ENCODE assay signal across 18 cellular contexts in genomic region chr21:44957047-44957831, GRCh38. TPM values are rescaled to one million over a fixed set of nuclear protein-coding genes. Genes with fewer than 3 reads are reported as not detected.
DNase-seq lines count a peak whose midpoint lies in the region; ATAC-seq, FAIRE-seq and TF ChIP-seq lines count a peak whose summit lies in the region.
"Had no signal": no experiment of that assay in that cellular context is flagged by ENCODE, and none has a peak within 500 bp of the region (broad histone marks: within the 10 kb centered on the region; RNA-seq: fewer than 3 reads in every experiment).

No MANE protein-coding gene starts in this region.

- POLR2A ChIA-PET in A673 (lab: Charles Lee; ENCODE audit: low non-redundant PET) = no interaction called here
- POLR2A ChIA-PET in RWPE1 (lab: Yijun Ruan, JAX; ENCODE audit: low non-redundant PET) = no interaction called here
- POLR2A ChIA-PET in OCI-LY7 (lab: Charles Lee) = no interaction called here
- POLR2A ChIA-PET in HepG2 (lab: Yijun Ruan, JAX) = no interaction called here

- in situ Hi-C loops in GM13977 (cut with MboI; ENCODE audit: low pct_unique_long_range_greater_than_20kb, low sequenced_read_pairs, unreplicated experiment) = no loop called here
- in situ Hi-C loops in HepG2 (cut with HindIII; ENCODE audit: extremely low pct_ligation_motif_present, low pct_unique_long_range_greater_than_20kb) = no loop called here

- H3K4me3 Mint-ChIP-seq in glutamatergic neuron (ENCODE audit: unreplicated experiment) (no peak overlapping the region), neural progenitor cell (peak overlapping the region; percentile 52)
- H3K4me3 Mint-ChIP-seq: activated naive CD8-positive, alpha-beta T cell treated with anti-CD3 and anti-CD28 coated beads, Interleukin-2, amount 10 ng/mL, durations not matched to agents 7 days and 5 days; CD8-positive, alpha-beta T cell; type B pancreatic cell had no signal

- no peak overlapping the region for H3K4me3 ChIP-seq in A673 (ENCODE audit: low read depth, low read length, poor library complexity, severe bottlenecking)
- no peak overlapping the region for H3K4me3 ChIP-seq in neural progenitor cell
- H3K4me3 ChIP-seq in OCI-LY7 (ENCODE audit: low read depth, low read length, poor library complexity, severe bottlenecking) = no peak overlapping the region
- H3K4me3 ChIP-seq in HepG2 (replicated peaks in 1 of 3; ENCODE audit: insufficient read depth in 1 of 3, low read depth in 2 of 3, low read length in 3 of 3) = no peak overlapping the region

- peaks cover 15% of the 10 kb centered on the region for H3F3A ChIP-seq in neural progenitor cell (ENCODE audit: low read depth)

- H3K4me2 ChIP-seq in neural progenitor cell (no peak overlapping the region), OCI-LY7 (ENCODE audit: low read length) (no peak overlapping the region), HepG2 (ENCODE audit: low read depth, low read length) (no peak overlapping the region)

- no peak for FAIRE-seq in HepG2 (lab: Jason Lieb, UNC)

- intact Hi-C loops in A673 (cut with micrococcal nuclease; ENCODE audit: unreplicated experiment) = loop anchor here (5.0 kb wide), 1 partner anchor 170 kb away; no protein-coding TSS in a partner anchor
- intact Hi-C loops in OCI-LY7 (cut with micrococcal nuclease; ENCODE audit: unreplicated experiment) = no loop called here
- intact Hi-C loops in HepG2 (cut with micrococcal nuclease; ENCODE audit: unreplicated experiment) = no loop called here

- H3K9me2 ChIP-seq in OCI-LY7 (ENCODE audit: insufficient read depth, low read length) = no peaks in the 10 kb centered on the region

- H3K4me1 Mint-ChIP-seq in glutamatergic neuron (ENCODE audit: low read depth, unreplicated experiment) (peaks cover 27% of the 10 kb centered on the region), neural progenitor cell (peaks cover 66% of the 10 kb centered on the region)
- H3K4me1 Mint-ChIP-seq: activated naive CD8-positive, alpha-beta T cell treated with anti-CD3 and anti-CD28 coated beads, Interleukin-2, amount 10 ng/mL, durations not matched to agents 7 days and 5 days had no signal

- BruUV-seq in A673 (replicated peaks; lab: Mats Ljungman, UMichigan) = no TSS peak
- BruUV-seq in OCI-LY7 (replicated peaks; lab: Mats Ljungman, UMichigan) = no TSS peak
- BruUV-seq in HepG2 (replicated peaks; lab: Mats Ljungman, UMichigan) = no TSS peak

- H3K79me2 ChIP-seq in neural progenitor cell (ENCODE audit: low read depth) (peaks cover 66% of the 10 kb centered on the region), OCI-LY7 (ENCODE audit: insufficient read depth, low read depth, low read length) (peaks cover 4% of the 10 kb centered on the region; the same call in 1 of the 2 replicates), HepG2 (ENCODE audit: insufficient read depth, low read length) (peaks cover 42% of the 10 kb centered on the region)

- no peak overlapping the region for H2AFZ ChIP-seq in neural progenitor cell (replicated peaks)
- no peak overlapping the region for H2AFZ ChIP-seq in OCI-LY7 (ENCODE audit: low read length)
- no peak overlapping the region for H2AFZ ChIP-seq in HepG2 (ENCODE audit: low read length)

- DNase-seq in A673 (ENCODE audit: low spot score) (no peak), RWPE1 (ENCODE audit: low spot score) (no peak), glutamatergic neuron (peak; percentile 22), neural progenitor cell (ENCODE audit: low spot score) (no peak), OCI-LY7 (ENCODE audit: low spot score) (no peak), GM13977 (ENCODE audit: low spot score) (no peak), HepG2 (ENCODE audit: low spot score) (no peak)
- DNase-seq: activated naive CD8-positive, alpha-beta T cell treated with anti-CD3 and anti-CD28 coated beads, Interleukin-2, amount 10 ng/mL, durations not matched to agents 7 days and 5 days; activated T-cell treated with anti-CD3 and anti-CD28 coated beads, Interleukin-2, amount 50 U/mL, for 48 hours; CD8-positive, alpha-beta T cell; DMS79 treated with DMSO at 0.1 percent for 48 hours; head of caudate nucleus; NCI-H1694; NCI-H2227 treated with DMSO at 0.1 percent for 48 hours had no signal

- H3K36me3 ChIP-seq in A673 (ENCODE audit: insufficient read depth, low read length, poor library complexity, severe bottlenecking) = peaks cover 88% of the 10 kb centered on the region
- no peaks in the 10 kb centered on the region for H3K36me3 ChIP-seq in neural progenitor cell
- H3K36me3 ChIP-seq in OCI-LY7 (ENCODE audit: insufficient read depth, low read length) = peaks cover 86% of the 10 kb centered on the region
- peaks cover 40 to 86% of the 10 kb centered on the region in 2 experiments for H3K36me3 ChIP-seq in HepG2 (replicated peaks in 1 of 2; ENCODE audit: control insufficient read depth in 1 of 2, insufficient read depth in 2 of 2, low read length in 2 of 2)

- H3K27ac Mint-ChIP-seq in glutamatergic neuron (ENCODE audit: unreplicated experiment) (no peak overlapping the region), neural progenitor cell (peak overlapping the region; percentile 99)
- H3K27ac Mint-ChIP-seq: activated naive CD8-positive, alpha-beta T cell treated with anti-CD3 and anti-CD28 coated beads, Interleukin-2, amount 10 ng/mL, durations not matched to agents 7 days and 5 days; CD8-positive, alpha-beta T cell; type B pancreatic cell had no signal

- WGBS in HepG2 (ENCODE audit: low lambda C conversion rate) = 97% methylated on average over 13 of the region's 22 CpGs

- no peak for ATAC-seq in HG03354 (IDR thresholded peaks at IDR 0.05; ENCODE audit: poor library complexity, severe bottlenecking, unreplicated experiment)
- no peak for ATAC-seq in HepG2
- ATAC-seq: CD8-positive, alpha-beta T cell; naive thymus-derived CD8-positive, alpha-beta T cell had no signal

- H3K27me3 ChIP-seq in A673 (replicated peaks; ENCODE audit: insufficient read depth, low read depth, low read length, poor library complexity) (no peaks in the 10 kb centered on the region), neural progenitor cell (no peaks in the 10 kb centered on the region), HepG2 (ENCODE audit: control insufficient read depth in 1 of 2, insufficient read depth in 2 of 2, low read length in 2 of 2) (no peaks in the 10 kb centered on the region)

- H3K9ac ChIP-seq in neural progenitor cell (no peak overlapping the region), HepG2 (ENCODE audit: insufficient read depth, low read depth, low read length) (no peak overlapping the region)

- no peak for TF ChIP-seq POLR2A in HepG2 (IDR thresholded peaks at IDR 0.05; ENCODE audit: insufficient read depth in 1 of 2, low read depth in 2 of 2, low read length in 2 of 2)

- peaks cover 11% of the 10 kb centered on the region for H3K9me3 Mint-ChIP-seq in glutamatergic neuron (ENCODE audit: unreplicated experiment)
- H3K9me3 Mint-ChIP-seq in neural progenitor cell = no peaks in the 10 kb centered on the region
- H3K9me3 Mint-ChIP-seq: activated naive CD8-positive, alpha-beta T cell treated with anti-CD3 and anti-CD28 coated beads, Interleukin-2, amount 10 ng/mL, durations not matched to agents 7 days and 5 days; CD8-positive, alpha-beta T cell; naive thymus-derived CD8-positive, alpha-beta T cell; type B pancreatic cell had no signal

- H3K27ac ChIP-seq in A673 (ENCODE audit: low read depth, low read length, poor library complexity, severe bottlenecking) = peak overlapping the region; percentile 69
- peak overlapping the region; percentile 7 for H3K27ac ChIP-seq in RWPE1
- no peak overlapping the region for H3K27ac ChIP-seq in neural progenitor cell
- no peak overlapping the region for H3K27ac ChIP-seq in OCI-LY7 (ENCODE audit: low read depth, low read length, poor library complexity, severe bottlenecking)
- H3K27ac ChIP-seq in HepG2 (ENCODE audit: extremely low read length, insufficient read depth, low read length) = no peak overlapping the region

- H3K36me3 Mint-ChIP-seq in glutamatergic neuron (ENCODE audit: unreplicated experiment) (no peaks in the 10 kb centered on the region), neural progenitor cell (peaks cover 16% of the 10 kb centered on the region)

- H4K20me1 ChIP-seq in neural progenitor cell (ENCODE audit: low read depth) (peaks cover 75% of the 10 kb centered on the region), OCI-LY7 (ENCODE audit: insufficient read depth, low read length) (no peaks in the 10 kb centered on the region), HepG2 (ENCODE audit: insufficient read depth, low read length) (peaks cover 18% of the 10 kb centered on the region; the same call in 1 of the 2 replicates)

- TF ChIP-seq CTCF in A673 (conservative IDR thresholded peaks at IDR 0.05; ENCODE audit: low read depth, low read length) (no peak), RWPE1 (conservative IDR thresholded peaks at IDR 0.05; ENCODE audit: low read depth) (no peak), glutamatergic neuron (IDR thresholded peaks at IDR 0.05; ENCODE audit: partially characterized antibody, unreplicated experiment) (no peak), neural progenitor cell (IDR thresholded peaks at IDR 0.05) (no peak), OCI-LY7 (conservative IDR thresholded peaks at IDR 0.05; ENCODE audit: low read length) (no peak), GM13977 (IDR thresholded peaks at IDR 0.05; ENCODE audit: extremely low read depth, insufficient read depth, missing control alignments) (no peak), HepG2 (CRISPR knock-in tag; IDR thresholded peaks at IDR 0.05) (no peak)

- H3K4me1 ChIP-seq in A673 (ENCODE audit: insufficient read depth, low read length, poor library complexity, severe bottlenecking) (peaks cover 49% of the 10 kb centered on the region), neural progenitor cell (peaks cover 16% of the 10 kb centered on the region), OCI-LY7 (ENCODE audit: insufficient read depth, low read length, poor library complexity, severe bottlenecking) (no peaks in the 10 kb centered on the region), HepG2 (ENCODE audit: insufficient read depth, low read length) (no peaks in the 10 kb centered on the region)

- CTCF ChIA-PET in A673 (lab: Charles Lee) (interaction anchor here (1.1 kb wide), 1 partner anchor 183 kb away, joined by 3 read pairs; no protein-coding TSS in a partner anchor), RWPE1 (lab: Yijun Ruan, JAX) (interaction anchor here (1.4 kb wide), 1 partner anchor 7 kb away, joined by 5 read pairs; no protein-coding TSS in a partner anchor), OCI-LY7 (lab: Charles Lee; ENCODE audit: unreplicated experiment) (no interaction called here), HepG2 (lab: Yijun Ruan, JAX; ENCODE audit: low intra/inter-chr PET ratio, low total read pairs) (no interaction called here)

- no peak for TF ChIP-seq EP300 in HepG2 (IDR thresholded peaks at IDR 0.05; ENCODE audit: low read depth in 2 of 2, low read length in 2 of 2)
- TF ChIP-seq EP300 in HepG2 (CRISPR knock-in tag; IDR thresholded peaks at IDR 0.05; ENCODE audit: borderline replicate concordance) = no peak

- TF ChIP-seq RAD21 in HepG2 (CRISPR knock-in tag; IDR thresholded peaks at IDR 0.05) = no peak

- H3K9me3 ChIP-seq in A673 (ENCODE audit: low read depth, low read length, poor library complexity, severe bottlenecking) = no peaks in the 10 kb centered on the region
- no peaks in the 10 kb centered on the region for H3K9me3 ChIP-seq in neural progenitor cell (ENCODE audit: low read depth)
- no peaks in the 10 kb centered on the region for H3K9me3 ChIP-seq in OCI-LY7 (ENCODE audit: low read length)
- no peaks in the 10 kb centered on the region for H3K9me3 ChIP-seq in HepG2 (ENCODE audit: low read length)

- H3K27me3 Mint-ChIP-seq in glutamatergic neuron (ENCODE audit: unreplicated experiment) (peaks cover 7% of the 10 kb centered on the region), neural progenitor cell (ENCODE audit: insufficient read depth, low read depth) (peaks cover 2% of the 10 kb centered on the region)
- H3K27me3 Mint-ChIP-seq: activated naive CD8-positive, alpha-beta T cell treated with anti-CD3 and anti-CD28 coated beads, Interleukin-2, amount 10 ng/mL, durations not matched to agents 7 days and 5 days; naive thymus-derived CD8-positive, alpha-beta T cell; type B pancreatic cell had no signal

RNA-seq across cellular contexts. Expression of gene SLX9, which starts 17.4 kb away (rescaled TPM):
- total RNA-seq in A673 (2021) (114 and 115 TPM in 2 replicates), glutamatergic neuron (ENCODE audit: unreplicated experiment) (30.7 TPM), neural progenitor cell (ENCODE audit: low replicate concordance) (4.7 and 17.1 TPM in 2 replicates), OCI-LY7 (2022) (53.3 and 61.6 TPM in 2 replicates), HepG2 (2016; rRNA removed; fragmentation: Illumina TruSeq; extraction: Trizol) (47.1 and 51.5 TPM in 2 replicates)
- total RNA-seq in OCI-LY7 (2014; rRNA removed; shearing (Covaris generic)) = 18.6 and 37.0 TPM in 2 replicates
- total RNA-seq in HepG2 (2016; cell fraction: cytosol; rRNA removed; fragmentation: Illumina TruSeq; extraction: Trizol; ENCODE audit: low read depth) = 43.4 and 50.9 TPM in 2 replicates
- total RNA-seq in HepG2 (2016; cell fraction: insoluble cytoplasmic fraction; rRNA removed; fragmentation: Illumina TruSeq; extraction: Trizol) = 51.9 and 55.4 TPM in 2 replicates
- total RNA-seq in HepG2 (2016; cell fraction: membrane; rRNA removed; fragmentation: Illumina TruSeq; extraction: Trizol) = 31.2 and 37.8 TPM in 2 replicates
- total RNA-seq in HepG2 (2016; cell fraction: nucleus; rRNA removed; fragmentation: Illumina TruSeq; extraction: Trizol) = 17.3 and 20.5 TPM in 2 replicates
- polyA plus RNA-seq in HepG2 (2011; rRNA removed) = 21.0 and 22.6 TPM in 2 replicates
- polyA plus RNA-seq in HepG2 (2011; cell fraction: cytosol; rRNA removed) = 32.4 and 47.0 TPM in 2 replicates
- 22.9 and 26.2 TPM in 2 replicates for polyA plus RNA-seq in HepG2 (2011; cell fraction: nucleus; rRNA removed)
- polyA plus RNA-seq in HepG2 (2012) = 22.9 TPM in 2 replicates
- polyA plus RNA-seq in HepG2 (2016; cell fraction: cytosol; fragmentation: Illumina TruSeq; extraction: Trizol; ENCODE audit: low read depth) = 43.3 and 45.1 TPM in 2 replicates
- polyA plus RNA-seq in HepG2 (2016; cell fraction: insoluble cytoplasmic fraction; fragmentation: Illumina TruSeq; extraction: Trizol; ENCODE audit: low read depth) = 53.9 and 57.5 TPM in 2 replicates
- 27.6 and 29.8 TPM in 2 replicates for polyA plus RNA-seq in HepG2 (2016; cell fraction: membrane; fragmentation: Illumina TruSeq; extraction: Trizol; ENCODE audit: low read depth)
- polyA plus RNA-seq in HepG2 (2016; cell fraction: nucleus; fragmentation: Illumina TruSeq; extraction: Trizol; ENCODE audit: insufficient read depth, low read depth) = 35.4 and 41.4 TPM in 2 replicates
- polyA minus RNA-seq in HepG2 (2011; rRNA and poly(A)+ RNA removed; ENCODE audit: low replicate concordance) = 14.1 and 17.2 TPM in 2 replicates
- polyA minus RNA-seq in HepG2 (2011; cell fraction: cytosol; rRNA and poly(A)+ RNA removed) = 15.8 and 22.1 TPM in 2 replicates
- 5.8 and 8.6 TPM in 2 replicates for polyA minus RNA-seq in HepG2 (2011; cell fraction: nucleus; rRNA and poly(A)+ RNA removed)

RNA-seq across cellular contexts. Expression of gene ITGB2, which starts 36.5 kb away (rescaled TPM):
- total RNA-seq in A673 (2021) (5.0 and 7.4 TPM in 2 replicates), glutamatergic neuron (ENCODE audit: unreplicated experiment) (0.91 TPM), neural progenitor cell (ENCODE audit: low replicate concordance) (0.09 TPM in 1 of 2 replicates, not detected in the other), OCI-LY7 (2022) (60.8 and 78.9 TPM in 2 replicates), HepG2 (2016; rRNA removed; fragmentation: Illumina TruSeq; extraction: Trizol) (1.6 and 4.2 TPM in 2 replicates)
- total RNA-seq in OCI-LY7 (2014; rRNA removed; shearing (Covaris generic)) = 4.2 and 11.6 TPM in 2 replicates
- 0.71 and 0.91 TPM in 2 replicates for total RNA-seq in HepG2 (2016; cell fraction: cytosol; rRNA removed; fragmentation: Illumina TruSeq; extraction: Trizol; ENCODE audit: low read depth)
- total RNA-seq in HepG2 (2016; cell fraction: insoluble cytoplasmic fraction; rRNA removed; fragmentation: Illumina TruSeq; extraction: Trizol) = 2.3 and 3.5 TPM in 2 replicates
- 1.2 and 1.9 TPM in 2 replicates for total RNA-seq in HepG2 (2016; cell fraction: membrane; rRNA removed; fragmentation: Illumina TruSeq; extraction: Trizol)
- 6.5 and 6.6 TPM in 2 replicates for total RNA-seq in HepG2 (2016; cell fraction: nucleus; rRNA removed; fragmentation: Illumina TruSeq; extraction: Trizol)
- polyA plus RNA-seq in HepG2 (2011; rRNA removed) = 18.0 and 26.4 TPM in 2 replicates
- 22.3 and 25.2 TPM in 2 replicates for polyA plus RNA-seq in HepG2 (2011; cell fraction: cytosol; rRNA removed)
- 63.6 and 64.3 TPM in 2 replicates for polyA plus RNA-seq in HepG2 (2011; cell fraction: nucleus; rRNA removed)
- polyA plus RNA-seq in HepG2 (2012) = 28.1 and 37.9 TPM in 2 replicates
- polyA plus RNA-seq in HepG2 (2016; cell fraction: cytosol; fragmentation: Illumina TruSeq; extraction: Trizol; ENCODE audit: low read depth) = 0.53 and 1.0 TPM in 2 replicates
- 2.2 and 2.5 TPM in 2 replicates for polyA plus RNA-seq in HepG2 (2016; cell fraction: insoluble cytoplasmic fraction; fragmentation: Illumina TruSeq; extraction: Trizol; ENCODE audit: low read depth)
- polyA plus RNA-seq in HepG2 (2016; cell fraction: membrane; fragmentation: Illumina TruSeq; extraction: Trizol; ENCODE audit: low read depth) = 1.3 and 1.5 TPM in 2 replicates
- polyA plus RNA-seq in HepG2 (2016; cell fraction: nucleus; fragmentation: Illumina TruSeq; extraction: Trizol; ENCODE audit: insufficient read depth, low read depth) = 5.9 and 7.0 TPM in 2 replicates
- 1.4 and 26.8 TPM in 2 replicates for polyA minus RNA-seq in HepG2 (2011; rRNA and poly(A)+ RNA removed; ENCODE audit: low replicate concordance)
- 11.9 and 12.6 TPM in 2 replicates for polyA minus RNA-seq in HepG2 (2011; cell fraction: cytosol; rRNA and poly(A)+ RNA removed)
- 10.0 and 14.7 TPM in 2 replicates for polyA minus RNA-seq in HepG2 (2011; cell fraction: nucleus; rRNA and poly(A)+ RNA removed)
- total RNA-seq: RPMI7951 had no signal

Comparison
In these comparisons a context has a peak if more than half of its experiments do, and no peak if none do; other contexts are left out.
1. H3K27ac ChIP-seq: peak in A673 (single experiment) and RWPE1 (single experiment); none in neural progenitor cell (single experiment), OCI-LY7 (single experiment) and HepG2 (single experiment).
2. CTCF ChIA-PET loops: an anchor here in A673 (1.1 kb wide) and RWPE1 (1.4 kb wide); none called in OCI-LY7 and HepG2.